Comparison of ENCODE assay signal across 29 cellular contexts in genomic region chr9:116979461-116979860, GRCh38.
DNase-seq lines count a peak whose midpoint lies in the region; ATAC-seq and FAIRE-seq lines count a peak whose summit lies in the region.
"Had no signal": no experiment of that assay in that cellular context is flagged by ENCODE, and none has a peak within 500 bp of the region (broad histone marks: within the 10 kb centered on the region; RNA-seq: fewer than 3 reads in every experiment).

No MANE protein-coding gene starts in this region.

- 33 to 46% (median 36%) methylated on average over 2 of the region's 2 CpGs for WGBS in small intestine, 3 donors

- FAIRE-seq in small intestine (lab: Jason Lieb, UNC) = no peak
- FAIRE-seq: H1 had no signal

- H3K27ac ChIP-seq in small intestine (ENCODE audit: low read depth in 1 of 2, low read length in 1 of 2) = no peak overlapping the region
- H3K27ac ChIP-seq: left lung, neutrophil, SJCRH30, thoracic aorta had no signal

- no peak for ATAC-seq in HG02852 (IDR thresholded peaks at IDR 0.05; ENCODE audit: unreplicated experiment)
- ATAC-seq: activated CD8-positive, alpha-beta T cell treated with anti-CD3 and anti-CD28 coated beads for 36 hours; left lung; mucosa of descending colon had no signal

- H3K4me3 ChIP-seq in small intestine (ENCODE audit: low read depth in 1 of 2, low read length in 2 of 2) = no peak overlapping the region
- H3K4me3 ChIP-seq: left lung, mucosa of descending colon, SJCRH30, thoracic aorta had no signal

- DNase-seq in HK-2 (ENCODE audit: unreplicated experiment) (peak; percentile 72), SW480 (ENCODE audit: low spot score) (peak; percentile 24), iPS DF 19.7 (ENCODE audit: low read depth, low spot score) (peak; percentile 2), small intestine (peak; percentile 21), germinal center (ENCODE audit: low spot score) (no peak), NCI-H187 treated with DMSO at 0.1 percent for 48 hours (lab: John Stamatoyannopoulos, UW) (no peak)
- DNase-seq: activated CD4-positive, CD25-positive, alpha-beta regulatory T cell; activated CD8-positive, alpha-beta T cell treated with anti-CD3 and anti-CD28 coated beads for 36 hours; activated naive CD4-positive, alpha-beta T cell treated with anti-CD3 and anti-CD28 coated beads for 36 hours; activated T-cell treated with anti-CD3 and anti-CD28 coated beads, Interleukin-2, amount 50 U/mL, for 24 hours; AML-193; anterior cingulate cortex; effector CD8-positive, alpha-beta T cell; EL; hippocampal formation; IMR-90; left lung; MM.1S; mucosa of descending colon; NCI-H1436 treated with DMSO at 0.1 percent for 48 hours; NCI-H2171 treated with DMSO at 0.1 percent for 48 hours; NCI-H748 treated with DMSO at 0.1 percent for 48 hours; retina; SJCRH30; T-helper 2 cell had no signal

- H3K27me3 ChIP-seq in small intestine (ENCODE audit: control insufficient read depth in 2 of 2, insufficient read depth in 2 of 2, low read length in 2 of 2) = no peaks in the 10 kb centered on the region
- H3K27me3 ChIP-seq: left lung, neutrophil, SJCRH30 had no signal

- no peaks in the 10 kb centered on the region for H3K4me1 ChIP-seq in small intestine (ENCODE audit: control insufficient read depth in 2 of 2, insufficient read depth in 1 of 2, low read depth in 1 of 2, low read length in 1 of 2)
- H3K4me1 ChIP-seq: left lung had no signal

- H3K36me3 ChIP-seq in small intestine (ENCODE audit: control insufficient read depth in 2 of 2, insufficient read depth in 2 of 2, low read length in 2 of 2) = no peaks in the 10 kb centered on the region
- H3K36me3 ChIP-seq: left lung, neutrophil, thoracic aorta had no signal

- no peaks in the 10 kb centered on the region for H3K9me3 ChIP-seq in small intestine (ENCODE audit: control insufficient read depth, low read depth)
- H3K9me3 ChIP-seq: left lung, mucosa of descending colon, neutrophil, SJCRH30, thoracic aorta had no signal

Comparison
In these comparisons a context has a peak if more than half of its experiments do, and no peak if none do; other contexts are left out.
1. DNase-seq: peak in HK-2 (single experiment), SW480 (single experiment), iPS DF 19.7 (single experiment) and small intestine (single experiment); none in germinal center (single experiment) and NCI-H187 treated with DMSO at 0.1 percent for 48 hours (single experiment).